Comparison of ENCODE assay signal across 13 cellular contexts in the genomic region with DNA sequence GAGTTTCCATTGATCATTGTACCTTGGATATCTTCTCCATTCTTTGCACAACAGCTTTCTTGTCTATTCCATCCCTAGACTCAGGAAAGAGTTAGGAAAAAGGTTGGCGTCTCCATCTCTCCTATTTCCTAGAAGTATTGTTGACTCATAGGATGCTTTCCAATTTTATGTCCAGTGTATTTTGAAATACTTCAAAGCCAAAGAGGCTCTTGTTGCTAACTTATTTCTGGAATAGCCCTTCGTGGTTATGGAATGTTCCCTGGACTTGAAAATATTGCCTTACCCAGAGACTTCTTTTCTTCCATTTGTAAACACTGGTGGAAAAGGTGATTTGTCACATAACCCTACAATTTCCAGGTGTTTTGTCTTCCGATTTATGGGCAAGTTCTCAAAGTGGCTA.
"Had no signal": no experiment of that assay in that cellular context is flagged by ENCODE, and none has a peak within 500 bp of the region (broad histone marks: within the 10 kb centered on the region; RNA-seq: fewer than 3 reads in every experiment).

No MANE protein-coding gene starts in this region.

- DNase-seq: activated CD4-positive, alpha-beta memory T cell treated with anti-CD3 and anti-CD28 coated beads for 36 hours; activated naive CD8-positive, alpha-beta T cell treated with anti-CD3 and anti-CD28 coated beads, Interleukin-2, amount 10 ng/mL, durations not matched to agents 7 days and 5 days; activated T-cell treated with anti-CD3 and anti-CD28 coated beads, Interleukin-2, amount 50 U/mL, for 48 hours; colonic mucosa; esophagus squamous epithelium; ovary; stimulated activated CD4-positive, alpha-beta T cell treated with anti-CD3 and anti-CD28 coated beads, Interleukin-4, amount 100 ng/mL, for 4 hours; stomach; T-cell; T1000 had no signal

- H3K27me3 ChIP-seq: colonic mucosa, esophagus squamous epithelium, ovary, stomach had no signal

- H3K4me1 Mint-ChIP-seq: activated naive CD8-positive, alpha-beta T cell treated with anti-CD3 and anti-CD28 coated beads, Interleukin-2, amount 10 ng/mL, durations not matched to agents 7 days and 5 days; T-cell had no signal

- H3K4me3 Mint-ChIP-seq: activated CD4-positive, alpha-beta memory T cell treated with anti-CD3 and anti-CD28 coated beads for 36 hours; activated naive CD8-positive, alpha-beta T cell treated with anti-CD3 and anti-CD28 coated beads, Interleukin-2, amount 10 ng/mL, durations not matched to agents 7 days and 5 days; memory B cell; neural crest cell; T-cell had no signal

- H3K27ac ChIP-seq: colonic mucosa, esophagus squamous epithelium, ovary, stomach, thoracic aorta had no signal

- H3K27me3 Mint-ChIP-seq: activated CD4-positive, alpha-beta memory T cell treated with anti-CD3 and anti-CD28 coated beads for 36 hours; activated naive CD8-positive, alpha-beta T cell treated with anti-CD3 and anti-CD28 coated beads, Interleukin-2, amount 10 ng/mL, durations not matched to agents 7 days and 5 days; memory B cell; T-cell had no signal

- H3K4me1 ChIP-seq: colonic mucosa had no signal

- H3K27ac Mint-ChIP-seq: activated CD4-positive, alpha-beta memory T cell treated with anti-CD3 and anti-CD28 coated beads for 36 hours; activated naive CD8-positive, alpha-beta T cell treated with anti-CD3 and anti-CD28 coated beads, Interleukin-2, amount 10 ng/mL, durations not matched to agents 7 days and 5 days; memory B cell; T-cell had no signal

- H3K9me3 Mint-ChIP-seq: activated CD4-positive, alpha-beta memory T cell treated with anti-CD3 and anti-CD28 coated beads for 36 hours; activated naive CD8-positive, alpha-beta T cell treated with anti-CD3 and anti-CD28 coated beads, Interleukin-2, amount 10 ng/mL, durations not matched to agents 7 days and 5 days; memory B cell; neural crest cell had no signal

- H3K4me3 ChIP-seq: colonic mucosa, esophagus squamous epithelium, ovary, stomach, thoracic aorta had no signal

- H3K9me3 ChIP-seq: colonic mucosa, esophagus squamous epithelium, ovary, stomach, thoracic aorta had no signal

- H3K36me3 Mint-ChIP-seq: activated CD4-positive, alpha-beta memory T cell treated with anti-CD3 and anti-CD28 coated beads for 36 hours; activated naive CD8-positive, alpha-beta T cell treated with anti-CD3 and anti-CD28 coated beads, Interleukin-2, amount 10 ng/mL, durations not matched to agents 7 days and 5 days; memory B cell; T-cell had no signal

- ATAC-seq: T-cell had no signal

- H3K36me3 ChIP-seq: colonic mucosa, esophagus squamous epithelium, ovary, stomach, thoracic aorta had no signal
